Comparison of ENCODE assay signal across 8 cellular contexts in the genomic region with DNA sequence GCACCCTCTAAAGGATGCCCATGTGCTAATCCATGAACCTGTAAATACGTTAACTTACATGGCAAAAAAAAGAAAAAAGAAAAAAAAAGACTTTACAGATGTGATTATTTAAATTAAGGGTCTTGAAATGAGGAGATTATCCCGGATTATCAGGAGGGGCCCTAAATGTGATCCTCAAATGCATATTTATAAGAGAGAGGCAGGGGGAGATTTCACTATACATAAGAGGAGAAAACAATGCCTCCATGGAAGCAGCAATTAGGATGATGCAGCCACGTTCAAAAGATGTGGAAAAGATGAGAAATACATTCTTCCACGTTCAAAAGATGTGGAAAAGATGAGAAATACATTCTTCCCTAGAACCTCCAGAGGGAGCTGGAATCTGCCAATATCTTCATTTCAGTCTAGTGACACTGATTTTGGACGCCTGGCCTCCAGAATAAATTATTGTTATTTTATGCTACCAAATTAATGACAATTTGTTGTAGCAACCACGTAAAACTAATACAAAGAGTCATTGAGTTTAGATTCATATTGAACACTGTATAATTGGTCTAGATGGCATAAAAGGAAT.
DNase-seq lines count a peak whose midpoint lies in the region; ATAC-seq, FAIRE-seq and TF ChIP-seq lines count a peak whose summit lies in the region.

No MANE protein-coding gene starts in this region.

- intact Hi-C loops in thyroid gland (cut with DNase I): no loop called here

- TF ChIP-seq CTCF in thyroid gland (IDR thresholded peaks at IDR 0.05): peak in 4 of 6 experiments; percentile 25 to 43 (median 42)

- no peak overlapping the region for H3K27ac ChIP-seq in thyroid gland
- H3K27ac ChIP-seq in effector memory CD4-positive, alpha-beta T cell (ENCODE audit: insufficient read depth, low read length, poor library complexity, severe bottlenecking): no peak overlapping the region

- 41 to 43% methylated on average over 6 of the region's 6 CpGs for WGBS in thyroid gland, 2 donors

- no peaks in the 10 kb centered on the region for H3K36me3 ChIP-seq in thyroid gland
- no peaks in the 10 kb centered on the region for H3K36me3 ChIP-seq in effector memory CD4-positive, alpha-beta T cell (ENCODE audit: control insufficient read depth, insufficient read depth, low read length)

- DNase-seq in NCI-H82 (lab: John Stamatoyannopoulos, UW): peak; percentile 65
- no peak for DNase-seq in NCI-H82 treated with DMSO at 0.1 percent for 48 hours (lab: John Stamatoyannopoulos, UW; ENCODE audit: unreplicated experiment)
- DNase-seq in NCI-H524 (lab: John Stamatoyannopoulos, UW): peak; percentile 83 to 90
- no peak for DNase-seq in thyroid gland
- DNase-seq in effector CD8-positive, alpha-beta T cell (lab: John Stamatoyannopoulos, UW): no peak
- no peak for DNase-seq in effector memory CD4-positive, alpha-beta T cell

- no peak for ATAC-seq in HG02610 (IDR thresholded peaks at IDR 0.05; ENCODE audit: unreplicated experiment)

- no peaks in the 10 kb centered on the region for H3K9me3 ChIP-seq in thyroid gland
- no peaks in the 10 kb centered on the region for H3K9me3 ChIP-seq in effector memory CD4-positive, alpha-beta T cell (ENCODE audit: control insufficient read depth, low read length)

- H3K4me3 ChIP-seq in thyroid gland (replicated peaks in 1 of 3): no peak overlapping the region
- no peak overlapping the region for H3K4me3 ChIP-seq in effector memory CD4-positive, alpha-beta T cell (ENCODE audit: insufficient read depth, low read depth, low read length, poor library complexity, severe bottlenecking)

- peak; percentile 8 for FAIRE-seq in endometrium (lab: Jason Lieb, UNC)

- no peaks in the 10 kb centered on the region for H3K27me3 ChIP-seq in thyroid gland
- no peaks in the 10 kb centered on the region for H3K27me3 ChIP-seq in effector memory CD4-positive, alpha-beta T cell (replicated peaks; ENCODE audit: control insufficient read depth, insufficient read depth, low read length, poor library complexity, severe bottlenecking)

- H3K4me1 ChIP-seq in thyroid gland: no peaks in the 10 kb centered on the region
- no peaks in the 10 kb centered on the region for H3K4me1 ChIP-seq in effector memory CD4-positive, alpha-beta T cell (ENCODE audit: control insufficient read depth, insufficient read depth, low read length, poor library complexity, severe bottlenecking)

- TF ChIP-seq POLR2A in thyroid gland (IDR thresholded peaks at IDR 0.05): no peak

Comparison
In these comparisons a context has a peak if more than half of its experiments do, and no peak if none do; other contexts are left out.
1. DNase-seq: peak in NCI-H82 (single experiment) and NCI-H524 (2 of 2); none in NCI-H82 treated with DMSO at 0.1 percent for 48 hours (single experiment), thyroid gland (0 of 2), effector CD8-positive, alpha-beta T cell (single experiment) and effector memory CD4-positive, alpha-beta T cell (0 of 3).